ENCODE assay signal across 24 cellular contexts in genomic region chr3:62003833-62004232, GRCh38.
"Had no signal": no experiment of that assay in that cellular context is flagged by ENCODE, and none has a peak within 500 bp of the region (broad histone marks: within the 10 kb centered on the region; RNA-seq: fewer than 3 reads in every experiment).

No MANE protein-coding gene starts in this region.

- H3K27ac Mint-ChIP-seq: activated CD4-positive, alpha-beta memory T cell treated with anti-CD3 and anti-CD28 coated beads for 36 hours; activated CD4-positive, alpha-beta T cell treated with anti-CD3 and anti-CD28 coated beads, Interleukin-2, amount 10 ng/mL, durations not matched to agents 7 days and 5 days; activated naive CD4-positive, alpha-beta T cell treated with anti-CD3 and anti-CD28 coated beads for 36 hours; activated naive CD8-positive, alpha-beta T cell had no signal

- DNase-seq: activated CD4-positive, alpha-beta memory T cell treated with anti-CD3 and anti-CD28 coated beads for 36 hours; activated CD4-positive, alpha-beta T cell treated with anti-CD3 and anti-CD28 coated beads, Interleukin-2, amount 10 ng/mL, durations not matched to agents 7 days and 5 days; activated CD4-positive, CD25-positive, alpha-beta regulatory T cell; activated CD8-positive, alpha-beta memory T cell treated with anti-CD3 and anti-CD28 coated beads for 24 hours; activated effector memory CD4-positive, alpha-beta T cell treated with anti-CD3 and anti-CD28 coated beads, Interleukin-2, amount 50 U/mL, for 16 hours; activated naive CD4-positive, alpha-beta T cell treated with anti-CD3 and anti-CD28 coated beads for 36 hours; activated T-cell treated with anti-CD3 and anti-CD28 coated beads, Interleukin-2, amount 50 U/mL, for 4 hours; amygdala; MM.1S; NCI-H1105 treated with DMSO at 0.1 percent for 48 hours; NCI-H1436 treated with DMSO at 0.1 percent for 48 hours; NCI-H187 treated with DMSO at 0.1 percent for 48 hours; NCI-H2081 treated with DMSO at 0.1 percent for 48 hours; NCI-H446; NCI-H524; Peyer's patch; SHP77; T-helper 2 cell; T1000 had no signal

- H3K36me3 Mint-ChIP-seq: activated CD4-positive, alpha-beta memory T cell treated with anti-CD3 and anti-CD28 coated beads for 36 hours; activated naive CD8-positive, alpha-beta T cell had no signal

- H3K4me3 Mint-ChIP-seq: activated CD4-positive, alpha-beta memory T cell treated with anti-CD3 and anti-CD28 coated beads for 36 hours; activated CD4-positive, alpha-beta T cell treated with anti-CD3 and anti-CD28 coated beads, Interleukin-2, amount 10 ng/mL, durations not matched to agents 7 days and 5 days; activated naive CD4-positive, alpha-beta T cell treated with anti-CD3 and anti-CD28 coated beads for 36 hours; activated naive CD8-positive, alpha-beta T cell; activated T-cell treated with anti-CD3 and anti-CD28 coated beads, Interleukin-2, amount 50 U/mL, for 4 hours; brain; central memory CD8-positive, alpha-beta T cell had no signal

- H3K9me3 Mint-ChIP-seq: activated CD4-positive, alpha-beta memory T cell treated with anti-CD3 and anti-CD28 coated beads for 36 hours; activated CD4-positive, alpha-beta T cell treated with anti-CD3 and anti-CD28 coated beads, Interleukin-2, amount 10 ng/mL, durations not matched to agents 7 days and 5 days; activated naive CD4-positive, alpha-beta T cell treated with anti-CD3 and anti-CD28 coated beads for 36 hours; activated T-cell treated with anti-CD3 and anti-CD28 coated beads, Interleukin-2, amount 50 U/mL, for 4 hours; central memory CD8-positive, alpha-beta T cell had no signal

- H3K36me3 ChIP-seq: Peyer's patch, SJSA1 had no signal

- H3K27me3 Mint-ChIP-seq: activated CD4-positive, alpha-beta memory T cell treated with anti-CD3 and anti-CD28 coated beads for 36 hours; activated CD4-positive, alpha-beta T cell treated with anti-CD3 and anti-CD28 coated beads, Interleukin-2, amount 10 ng/mL, durations not matched to agents 7 days and 5 days; activated naive CD8-positive, alpha-beta T cell; brain; central memory CD8-positive, alpha-beta T cell had no signal

- ATAC-seq: activated T-cell treated with anti-CD3 and anti-CD28 coated beads, Interleukin-2, amount 50 U/mL, for 4 hours had no signal

- H3K4me3 ChIP-seq: Peyer's patch, SJSA1 had no signal

- H3K4me1 Mint-ChIP-seq: activated CD4-positive, alpha-beta T cell treated with anti-CD3 and anti-CD28 coated beads, Interleukin-2, amount 10 ng/mL, durations not matched to agents 7 days and 5 days; central memory CD8-positive, alpha-beta T cell had no signal

- H3K27me3 ChIP-seq: Peyer's patch, SJSA1 had no signal

- H3K4me1 ChIP-seq: Peyer's patch, SJSA1 had no signal

- H3K9me3 ChIP-seq: Peyer's patch, SJSA1 had no signal

- H3K27ac ChIP-seq: Peyer's patch, SJSA1, VCaP had no signal
